21 cellular contexts compared by ENCODE assay signal in the genomic region with DNA sequence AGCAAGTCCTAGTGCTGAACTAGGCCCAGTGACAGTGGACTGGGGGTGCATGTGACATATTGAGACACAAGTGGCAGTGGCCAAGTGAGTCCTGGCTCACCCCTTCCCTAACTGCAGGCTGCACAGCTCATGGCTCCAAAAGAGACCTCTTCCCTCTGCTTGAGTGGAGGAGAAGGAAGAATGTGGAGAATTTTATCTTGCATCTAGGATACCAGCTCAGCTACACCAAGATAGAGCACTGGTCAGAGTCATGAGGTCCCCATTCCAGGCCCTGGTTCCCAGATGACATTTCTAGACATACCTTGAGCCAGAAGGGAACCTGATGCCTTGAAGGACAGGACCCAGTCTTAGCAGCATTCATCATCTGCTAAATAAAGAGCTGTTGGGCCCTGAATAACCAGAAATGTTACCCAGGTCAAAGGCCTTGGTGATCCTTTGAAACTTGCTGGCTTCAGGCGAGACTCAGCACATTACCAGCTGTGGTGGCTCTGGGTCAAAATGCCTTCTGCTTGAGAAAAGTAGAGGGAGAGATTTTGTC.
"Had no signal": no experiment of that assay in that cellular context is flagged by ENCODE, and none has a peak within 500 bp of the region (broad histone marks: within the 10 kb centered on the region; RNA-seq: fewer than 3 reads in every experiment).

No MANE protein-coding gene starts in this region.

- H3K27ac ChIP-seq: KMS-11, RWPE1 had no signal

- DNase-seq: Kasumi-1, MM.1S, NCI-H1092 treated with DMSO at 0.1 percent for 48 hours, NCI-H1436, NCI-H187, NCI-H2029, NCI-H2081 treated with DMSO at 0.1 percent for 48 hours, NCI-H2171, NCI-H226, NCI-H446, NCI-H510A, NCI-H524 treated with DMSO at 0.1 percent for 48 hours, NCI-H69, NCI-H774, PC-3, SHP77, SK-N-SH, SW 1271 had no signal

- H3K4me3 ChIP-seq: K562 had no signal

- FAIRE-seq: K562 had no signal

- H3K9ac ChIP-seq: KMS-11, SK-N-SH had no signal

- H3K4me2 ChIP-seq: KMS-11, SK-N-SH had no signal

- H3K9me3 ChIP-seq: SK-N-SH had no signal
